13 cellular contexts compared by ENCODE assay signal in genomic region chr19:4086336-4086953, GRCh38. TPM values are rescaled to one million over a fixed set of nuclear protein-coding genes. Genes with fewer than 3 reads are reported as not detected.
DNase-seq lines count a peak whose midpoint lies in the region; ATAC-seq and TF ChIP-seq lines count a peak whose summit lies in the region.
"Had no signal": no experiment of that assay in that cellular context is flagged by ENCODE, and none has a peak within 500 bp of the region (broad histone marks: within the 10 kb centered on the region; RNA-seq: fewer than 3 reads in every experiment).

No MANE protein-coding gene starts in this region.

- H3K27ac ChIP-seq in osteoblast (ENCODE audit: low read depth, low read length), result no peak overlapping the region
- H3K27ac ChIP-seq: upper lobe of left lung had no signal

- H3K4me1 Mint-ChIP-seq in T-helper 1 cell treated with Interleukin-12 subunit alpha and Interleukin-12 subunit beta and Interleukin-4 antibody, amounts not matched to agents 30 μg/mL and 1 μg/mL, for 36 hours (ENCODE audit: low read depth), result peaks cover 38% of the 10 kb centered on the region
- peaks cover 53% of the 10 kb centered on the region for H3K4me1 Mint-ChIP-seq in activated naive CD8-positive, alpha-beta T cell treated with anti-CD3 and anti-CD28 coated beads, Interleukin-2, amount 10 ng/mL, durations not matched to agents 7 days and 5 days

- H3K36me3 Mint-ChIP-seq in T-helper 1 cell treated with Interleukin-12 subunit alpha and Interleukin-12 subunit beta and Interleukin-4 antibody, amounts not matched to agents 30 μg/mL and 1 μg/mL, for 36 hours (ENCODE audit: low read depth), result peaks cover 3% of the 10 kb centered on the region
- H3K36me3 Mint-ChIP-seq in activated naive CD8-positive, alpha-beta T cell treated with anti-CD3 and anti-CD28 coated beads, Interleukin-2, amount 10 ng/mL, durations not matched to agents 7 days and 5 days, result peaks cover 6% of the 10 kb centered on the region

- no peaks in the 10 kb centered on the region for H3K4me1 ChIP-seq in osteoblast (ENCODE audit: insufficient read depth, low read length)

- peaks cover 4% of the 10 kb centered on the region for H3K27me3 ChIP-seq in osteoblast (ENCODE audit: insufficient read depth, low read length)
- H3K27me3 ChIP-seq: MG63, upper lobe of left lung had no signal

- H3K4me2 ChIP-seq in osteoblast (ENCODE audit: insufficient read depth, low read length), result no peak overlapping the region

- peak overlapping the region; percentile 74 for H3K27ac Mint-ChIP-seq in T-helper 1 cell treated with Interleukin-12 subunit alpha and Interleukin-12 subunit beta and Interleukin-4 antibody, amounts not matched to agents 30 μg/mL and 1 μg/mL, for 36 hours
- peak overlapping the region; percentile 30 for H3K27ac Mint-ChIP-seq in activated naive CD8-positive, alpha-beta T cell treated with anti-CD3 and anti-CD28 coated beads, Interleukin-2, amount 10 ng/mL, durations not matched to agents 7 days and 5 days

- H4K20me1 ChIP-seq in osteoblast (ENCODE audit: insufficient read depth, low read length), result no peaks in the 10 kb centered on the region

- POLR2A ChIA-PET in activated naive CD8-positive, alpha-beta T cell treated with anti-CD3 and anti-CD28 coated beads, Interleukin-2, amount 10 ng/mL, durations not matched to agents 7 days and 5 days (lab: Charles Lee), result interaction anchor here (0.7 to 5.2 kb wide), 3 partner anchors 7 to 21 kb away, joined by 5 to 58 read pairs (median 8); partner anchors contain the start of gene ZBTB7A

- DNase-seq in T-helper 1 cell (no peak), HT-29 (ENCODE audit: low spot score) (peak; percentile 36), osteoblast (ENCODE audit: insufficient read length, low spot score, missing footprints) (peak; percentile 68), NOMO-1 treated with DMSO at 0.1 percent for 48 hours (lab: John Stamatoyannopoulos, UW; ENCODE audit: unreplicated experiment) (no peak), NCI-H748 treated with DMSO at 0.1 percent for 48 hours (lab: John Stamatoyannopoulos, UW) (no peak)
- no peak for DNase-seq in activated naive CD8-positive, alpha-beta T cell treated with anti-CD3 and anti-CD28 coated beads, Interleukin-2, amount 10 ng/mL, durations not matched to agents 7 days and 5 days
- no peak for DNase-seq in effector CD4-positive, alpha-beta T cell
- DNase-seq: COR-L47, MG63, midbrain, Right ventricle myocardium superior, upper lobe of left lung had no signal

- no peak overlapping the region for H3K4me3 Mint-ChIP-seq in T-helper 1 cell treated with Interleukin-12 subunit alpha and Interleukin-12 subunit beta and Interleukin-4 antibody, amounts not matched to agents 30 μg/mL and 1 μg/mL, for 36 hours
- H3K4me3 Mint-ChIP-seq in activated naive CD8-positive, alpha-beta T cell treated with anti-CD3 and anti-CD28 coated beads, Interleukin-2, amount 10 ng/mL, durations not matched to agents 7 days and 5 days, result peak overlapping the region; percentile 49

- H3K9me3 Mint-ChIP-seq in T-helper 1 cell treated with Interleukin-12 subunit alpha and Interleukin-12 subunit beta and Interleukin-4 antibody, amounts not matched to agents 30 μg/mL and 1 μg/mL, for 36 hours, result no peaks in the 10 kb centered on the region
- H3K9me3 Mint-ChIP-seq in activated naive CD8-positive, alpha-beta T cell treated with anti-CD3 and anti-CD28 coated beads, Interleukin-2, amount 10 ng/mL, durations not matched to agents 7 days and 5 days, result no peaks in the 10 kb centered on the region

- peaks cover 10% of the 10 kb centered on the region for H3K36me3 ChIP-seq in osteoblast (ENCODE audit: insufficient read depth, low read length)
- H3K36me3 ChIP-seq: MG63 had no signal

- no peak overlapping the region for H3K4me3 ChIP-seq in osteoblast (ENCODE audit: insufficient read depth, low read length)
- H3K4me3 ChIP-seq: MG63, upper lobe of left lung had no signal

- H2AFZ ChIP-seq in osteoblast (ENCODE audit: low read length), result no peak overlapping the region

- TF ChIP-seq CTCF in osteoblast (IDR thresholded peaks at IDR 0.05; ENCODE audit: extremely low read depth, low read depth, low read length), result no peak

- no peaks in the 10 kb centered on the region for H3K79me2 ChIP-seq in osteoblast (ENCODE audit: insufficient read depth, low read length)

- H3K27me3 Mint-ChIP-seq in T-helper 1 cell treated with Interleukin-12 subunit alpha and Interleukin-12 subunit beta and Interleukin-4 antibody, amounts not matched to agents 30 μg/mL and 1 μg/mL, for 36 hours (ENCODE audit: low read depth), result no peaks in the 10 kb centered on the region
- H3K27me3 Mint-ChIP-seq in activated naive CD8-positive, alpha-beta T cell treated with anti-CD3 and anti-CD28 coated beads, Interleukin-2, amount 10 ng/mL, durations not matched to agents 7 days and 5 days, result no peaks in the 10 kb centered on the region

- H3K9me3 ChIP-seq in osteoblast (ENCODE audit: low read depth, low read length), result no peaks in the 10 kb centered on the region
- H3K9me3 ChIP-seq: MG63, upper lobe of left lung had no signal

- no peak for ATAC-seq in activated naive CD8-positive, alpha-beta T cell treated with anti-CD3 and anti-CD28 coated beads, Interleukin-2, amount 10 ng/mL, durations not matched to agents 7 days and 5 days (ENCODE audit: low read depth)

RNA-seq across cellular contexts. Expression of gene ZBTB7A, which starts 19.7 kb away (rescaled TPM):
- total RNA-seq in HT-29 (2014; rRNA removed; shearing (Covaris generic)), result 67.4 and 72.7 TPM in 2 replicates
- total RNA-seq in activated naive CD8-positive, alpha-beta T cell treated with anti-CD3 and anti-CD28 coated beads, Interleukin-2, amount 10 ng/mL, durations not matched to agents 7 days and 5 days, result 10 to 100 TPM; 60.6 to 61.5 TPM
- total RNA-seq in osteoblast, result 38.6 and 42.7 TPM in 2 replicates

RNA-seq across cellular contexts. Expression of gene MAP2K2, which starts 37.5 kb away (rescaled TPM):
- 212 and 232 TPM in 2 replicates for total RNA-seq in HT-29 (2014; rRNA removed; shearing (Covaris generic))
- total RNA-seq in activated naive CD8-positive, alpha-beta T cell treated with anti-CD3 and anti-CD28 coated beads, Interleukin-2, amount 10 ng/mL, durations not matched to agents 7 days and 5 days, result 100 to 1,000 TPM; 210 to 211 TPM
- 221 and 233 TPM in 2 replicates for total RNA-seq in osteoblast

Comparison
In these comparisons a context has a peak if more than half of its experiments do, and no peak if none do; other contexts are left out.
1. DNase-seq: peak in HT-29 (single experiment) and osteoblast (single experiment); none in T-helper 1 cell (0 of 5), activated naive CD8-positive, alpha-beta T cell treated with anti-CD3 and anti-CD28 coated beads, Interleukin-2, amount 10 ng/mL, durations not matched to agents 7 days and 5 days (single experiment), NOMO-1 treated with DMSO at 0.1 percent for 48 hours (single experiment), effector CD4-positive, alpha-beta T cell (single experiment) and NCI-H748 treated with DMSO at 0.1 percent for 48 hours (single experiment).